30 cellular contexts compared by ENCODE assay signal in genomic region chr16:73279451-73279850, GRCh38.
"Had no signal": no experiment of that assay in that cellular context is flagged by ENCODE, and none has a peak within 500 bp of the region (broad histone marks: within the 10 kb centered on the region; RNA-seq: fewer than 3 reads in every experiment).

No MANE protein-coding gene starts in this region.

- H3K36me3 ChIP-seq: left lung, lower lobe of right lung, pancreas, right atrium auricular region, right lobe of liver, thyroid gland, transverse colon, upper lobe of left lung, vagina had no signal

- H3K27me3 Mint-ChIP-seq: stimulated activated memory B cell treated with anti-CD40 and anti-IgM and Interleukin-4, amounts not matched to agents 10 μg/mL and 1 μg/mL and 100 μg/mL, for 72 hours had no signal

- H3K4me3 ChIP-seq: left lung, lower lobe of right lung, mucosa of descending colon, pancreas, psoas muscle, right atrium auricular region, right lobe of liver, smooth muscle cell, testis, thyroid gland, transverse colon, upper lobe of left lung, vagina had no signal

- H3K4me2 ChIP-seq: smooth muscle cell had no signal

- H3K4me1 ChIP-seq: left lung, lower lobe of right lung, pancreas, psoas muscle, right atrium auricular region, right lobe of liver, testis, thyroid gland, upper lobe of left lung, vagina had no signal

- H3K27ac Mint-ChIP-seq: mesothelial cell of epicardium; naive thymus-derived CD8-positive, alpha-beta T cell; nephron; stimulated activated memory B cell treated with anti-CD40 and anti-IgM and Interleukin-4, amounts not matched to agents 10 μg/mL and 1 μg/mL and 100 μg/mL, for 72 hours; stimulated activated naive CD8-positive, alpha-beta T cell treated with anti-CD3 and anti-CD28 coated beads, Interleukin-15, amount 100 ng/mL, for 72 hours had no signal

- H3K4me1 Mint-ChIP-seq: naive thymus-derived CD8-positive, alpha-beta T cell; nephron; neural crest cell; stimulated activated memory B cell treated with anti-CD40 and anti-IgM and Interleukin-4, amounts not matched to agents 10 μg/mL and 1 μg/mL and 100 μg/mL, for 72 hours; stimulated activated naive CD8-positive, alpha-beta T cell treated with anti-CD3 and anti-CD28 coated beads, Interleukin-15, amount 100 ng/mL, for 72 hours had no signal

- H3K27me3 ChIP-seq: left lung, pancreas, right atrium auricular region, right lobe of liver, testis, thyroid gland, transverse colon, upper lobe of left lung, vagina had no signal

- H3K36me3 Mint-ChIP-seq: mesothelial cell of epicardium; naive thymus-derived CD8-positive, alpha-beta T cell; stimulated activated memory B cell treated with anti-CD40 and anti-IgM and Interleukin-4, amounts not matched to agents 10 μg/mL and 1 μg/mL and 100 μg/mL, for 72 hours had no signal

- H3K4me3 Mint-ChIP-seq: mesothelial cell of epicardium; naive thymus-derived CD8-positive, alpha-beta T cell; nephron; neural crest cell; stimulated activated memory B cell treated with anti-CD40 and anti-IgM and Interleukin-4, amounts not matched to agents 10 μg/mL and 1 μg/mL and 100 μg/mL, for 72 hours; stimulated activated naive CD8-positive, alpha-beta T cell treated with anti-CD3 and anti-CD28 coated beads, Interleukin-15, amount 100 ng/mL, for 72 hours had no signal

- DNase-seq: hippocampal formation; kidney; left colon; left lung; lower lobe of right lung; mammary epithelial cell; mesendoderm; mucosa of descending colon; naive thymus-derived CD8-positive, alpha-beta T cell; pancreas; psoas muscle; right lobe of liver; stimulated activated CD4-positive, alpha-beta T cell treated with anti-CD3 and anti-CD28 coated beads, Interleukin-1b, Interleukin-23, amount 100 ng/mL, for 48 hours; stimulated activated CD4-positive, alpha-beta T cell treated with anti-CD3 and anti-CD28 coated beads, Interleukin-2, amount 100 ng/mL, for 48 hours; stimulated activated CD4-positive, alpha-beta T cell treated with anti-CD3 and anti-CD28 coated beads, Interleukin-4, amount 100 ng/mL, for 4 hours; stimulated activated CD8-positive, alpha-beta memory T cell treated with anti-CD3 and anti-CD28 coated beads, Interleukin-4, amount 100 ng/mL, for 48 hours; stimulated activated naive CD4-positive, alpha-beta T cell treated with Interleukin-2 at 50 U/mL for 16 hours; stimulated activated naive CD8-positive, alpha-beta T cell treated with anti-CD3 and anti-CD28 coated beads, Interleukin-15, amount 100 ng/mL, for 72 hours; substantia nigra; testis; thyroid gland; transverse colon; upper lobe of left lung had no signal

- H3K27ac ChIP-seq: left lung, lower lobe of right lung, pancreas, psoas muscle, right atrium auricular region, right lobe of liver, testis, thyroid gland, transverse colon, upper lobe of left lung, vagina had no signal

- ATAC-seq: left colon; left lung; lower lobe of right lung; mucosa of descending colon; naive thymus-derived CD8-positive, alpha-beta T cell; pancreas; psoas muscle; right lobe of liver; stimulated activated memory B cell treated with anti-CD40 and anti-IgM and Interleukin-4, amounts not matched to agents 10 μg/mL and 1 μg/mL and 100 μg/mL, for 72 hours; stimulated activated naive CD8-positive, alpha-beta T cell treated with anti-CD3 and anti-CD28 coated beads, Interleukin-15, amount 100 ng/mL, for 72 hours had no signal

- H3K9me3 ChIP-seq: left lung, lower lobe of right lung, mucosa of descending colon, pancreas, psoas muscle, right atrium auricular region, right lobe of liver, testis, thyroid gland, transverse colon, upper lobe of left lung, vagina had no signal
